In genomic region chr7:49767719-49768118, GRCh38 we compare ENCODE assay signal across 35 cellular contexts. TPM values are rescaled to one million over a fixed set of nuclear protein-coding genes. Genes with fewer than 3 reads are reported as not detected.
DNase-seq lines count a peak whose midpoint lies in the region; ATAC-seq, FAIRE-seq and TF ChIP-seq lines count a peak whose summit lies in the region.
"Had no signal": no experiment of that assay in that cellular context is flagged by ENCODE, and none has a peak within 500 bp of the region (broad histone marks: within the 10 kb centered on the region; RNA-seq: fewer than 3 reads in every experiment).

No MANE protein-coding gene starts in this region.

- H4K20me1 ChIP-seq in H1 (replicated peaks in 1 of 2; ENCODE audit: control insufficient read depth in 1 of 2, insufficient read depth in 2 of 2, low read length in 2 of 2) = no peaks in the 10 kb centered on the region

- H3K79me2 ChIP-seq in H1 (ENCODE audit: control insufficient read depth in 1 of 2, insufficient read depth in 2 of 2, low read length in 2 of 2) = no peaks in the 10 kb centered on the region

- H3K27me3 ChIP-seq in H1 (replicated peaks in 1 of 4; ENCODE audit: control insufficient read depth in 3 of 4, extremely low read depth in 1 of 4, insufficient read depth in 3 of 4, low read length in 3 of 4) = peaks cover 7 to 22% (median 18%) of the 10 kb centered on the region in 4 experiments

- H3K36me3 ChIP-seq in H1 (ENCODE audit: control insufficient read depth in 2 of 4, insufficient read depth in 4 of 4, low read length in 3 of 4) = no peaks in the 10 kb centered on the region
- H3K36me3 ChIP-seq: esophagus squamous epithelium, transverse colon, WERI-Rb-1 had no signal

- H2BK20ac ChIP-seq in H1 (ENCODE audit: low read length) = no peak overlapping the region

- 88% methylated on average over 5 of the region's 5 CpGs; no CpG with 5 or more reads in 1 of the 2 experiments for WGBS in H1 (ENCODE audit: extremely low coverage in 1 of 2, insufficient coverage in 1 of 2, insufficient read length in 1 of 2, insufficient replicate concordance in 2 of 2, low coverage in 1 of 2, low lambda C conversion rate in 2 of 2, missing lambda C conversion rate in 1 of 2), 2 experiments

- H3K18ac ChIP-seq in H1 (ENCODE audit: extremely low read depth, low read length) = no peak overlapping the region

- H2AFZ ChIP-seq in H1 (ENCODE audit: low read length) = no peak overlapping the region

- no peak overlapping the region for H3K56ac ChIP-seq in H1 (replicated peaks; ENCODE audit: insufficient read length, low read depth, low read length)

- H4K8ac ChIP-seq in H1 (ENCODE audit: extremely low read depth, insufficient read depth, low read length) = no peak overlapping the region

- H3K4ac ChIP-seq in H1 (replicated peaks; ENCODE audit: insufficient read length, low read depth, low read length) = no peak overlapping the region

- H2BK15ac ChIP-seq in H1 (ENCODE audit: low read length) = no peak overlapping the region

- H3K4me1 ChIP-seq in H1 (replicated peaks in 1 of 4; ENCODE audit: control insufficient read depth in 3 of 4, insufficient read depth in 4 of 4, low read length in 3 of 4) = peaks cover 0 to 5% (median 0%) of the 10 kb centered on the region in 4 experiments; a peak in 1 of 7 replicates

- no peak overlapping the region for H4K91ac ChIP-seq in H1 (replicated peaks; ENCODE audit: insufficient read length, low read length)

- no peak for TF ChIP-seq EP300 in H1 (IDR thresholded peaks at IDR 0.05; ENCODE audit: borderline replicate concordance in 1 of 2, low read depth in 2 of 2, low read length in 2 of 2)

- peak overlapping the region; percentile 82; the same call in 1 of the 2 replicates for H2BK12ac ChIP-seq in H1 (ENCODE audit: low read depth, low read length)

- no peaks in the 10 kb centered on the region for H3K9me3 ChIP-seq in H1 (ENCODE audit: insufficient read depth in 2 of 2, low read depth in 1 of 2, low read length in 1 of 2)
- H3K9me3 ChIP-seq: esophagus squamous epithelium, mucosa of descending colon, transverse colon had no signal

- ATAC-seq in GM19324 (IDR thresholded peaks at IDR 0.05; ENCODE audit: low FRiP score, unreplicated experiment) (peak; percentile 30), HG03378 (IDR thresholded peaks at IDR 0.05; ENCODE audit: unreplicated experiment) (peak; percentile 20), GM18873 (IDR thresholded peaks at IDR 0.05; ENCODE audit: low FRiP score, unreplicated experiment) (no peak), GM21381 (IDR thresholded peaks at IDR 0.05; ENCODE audit: unreplicated experiment) (no peak), HG03460 (IDR thresholded peaks at IDR 0.05; ENCODE audit: unreplicated experiment) (no peak)
- ATAC-seq: natural killer cell treated with Interleukin-12 subunit alpha and Interleukin-12 subunit beta and Interleukin-15 and Interleukin-18, amount 100 ng/mL, for 72 hours; Panc1 had no signal

- no peak overlapping the region for H3K4me2 ChIP-seq in H1 (ENCODE audit: insufficient read depth in 1 of 2, low read depth in 2 of 2, low read length in 2 of 2)

- no peaks in the 10 kb centered on the region for H3K79me1 ChIP-seq in H1 (ENCODE audit: low read depth, low read length)

- no peak overlapping the region for H2BK120ac ChIP-seq in H1 (replicated peaks; ENCODE audit: low read depth, low read length)

- H3K23me2 ChIP-seq in H1 (ENCODE audit: low read depth, low read length) = no peaks in the 10 kb centered on the region

- no peak overlapping the region for H2AK5ac ChIP-seq in H1 (ENCODE audit: low read depth, low read length)

- H2BK5ac ChIP-seq in H1 (ENCODE audit: low read depth, low read length) = no peak overlapping the region

- no peak for TF ChIP-seq POLR2A in H1 (IDR thresholded peaks at IDR 0.05; ENCODE audit: control extremely low read depth in 1 of 2, low read depth in 2 of 2, low read length in 2 of 2)

- H3K14ac ChIP-seq in H1 (ENCODE audit: insufficient read length) = no peak overlapping the region

- no peak for TF ChIP-seq CTCF in H1 (IDR thresholded peaks at IDR 0.05; ENCODE audit: control extremely low read depth in 1 of 3, insufficient read depth in 1 of 3, low read depth in 1 of 3, low read length in 3 of 3)

- no peak overlapping the region for H3K9ac ChIP-seq in H1 (replicated peaks in 1 of 4; ENCODE audit: extremely low read depth in 1 of 4, low read depth in 3 of 4, low read length in 3 of 4)

- no peak overlapping the region for H3K23ac ChIP-seq in H1 (ENCODE audit: insufficient read length)

- CTCF ChIA-PET in H1 (lab: Charles Lee; ENCODE audit: partially characterized antibody) = interaction anchor here (1.7 kb wide), 1 partner anchor 22 kb away, joined by 3 read pairs; no protein-coding TSS in a partner anchor

- no peak overlapping the region for H4K5ac ChIP-seq in H1 (ENCODE audit: insufficient read length, low read depth, low read length)

- peak; percentile 2 for DNase-seq in NOMO-1 treated with DMSO at 0.1 percent for 48 hours (lab: John Stamatoyannopoulos, UW; ENCODE audit: unreplicated experiment)
- DNase-seq in NOMO-1 treated with dmso at 0.1 percent for 144 hours (lab: John Stamatoyannopoulos, UW; ENCODE audit: unreplicated experiment) = no peak
- DNase-seq in H1 (ENCODE audit: low read depth in 1 of 2, low spot score in 2 of 2) = no peak
- DNase-seq: activated CD4-positive, alpha-beta T cell treated with anti-CD3 and anti-CD28 coated beads for 48 hours; activated gamma-delta T cell treated with Interleukin-2 at 50 U/mL for 16 hours; activated T-cell treated with anti-CD3 and anti-CD28 coated beads, Interleukin-2, amount 50 U/mL, for 24 hours; AML-193; CD8-positive, alpha-beta memory T cell; central memory CD4-positive, alpha-beta T cell; DMS53; endodermal cell; esophagus squamous epithelium; foreskin melanocyte; GDM1; mucosa of descending colon; NCI-H1417 treated with DMSO at 0.1 percent for 48 hours; NCI-H2081; NCI-H2227 treated with DMSO at 0.1 percent for 48 hours; NCI-H748 treated with DMSO at 0.1 percent for 48 hours; SHP77 treated with DMSO at 0.1 percent for 48 hours; SW 1271; T-helper 9 cell; transverse colon; WERI-Rb-1 had no signal

- POLR2A ChIA-PET in H1 (lab: Charles Lee; ENCODE audit: partially characterized antibody) = no interaction called here

- FAIRE-seq in H1 (lab: Jason Lieb, UNC) = no peak
- FAIRE-seq: A204.1 had no signal

- no peak overlapping the region for H3K27ac ChIP-seq in H1 (ENCODE audit: low read depth, low read length)
- H3K27ac ChIP-seq: esophagus squamous epithelium, transverse colon, WERI-Rb-1 had no signal

- H3K4me3 ChIP-seq in H1 (ENCODE audit: extremely low read depth in 1 of 4, insufficient read depth in 2 of 4, low read depth in 3 of 4, low read length in 4 of 4) = no peak overlapping the region
- H3K4me3 ChIP-seq: esophagus squamous epithelium, mucosa of descending colon, transverse colon had no signal

- TF ChIP-seq RAD21 in H1 (IDR thresholded peaks at IDR 0.05 in 1 of 2, conservative IDR thresholded peaks at IDR 0.05 in 1 of 2; ENCODE audit: low read depth in 2 of 2, low read length in 2 of 2) = no peak

TF ChIP-seq in H1, 55 proteins besides CTCF, POLR2A, EP300 and RAD21 (continues in another document):
- TF ChIP-seq KDM4A (IDR thresholded peaks at IDR 0.05; ENCODE audit: low read depth, low read length, severe bottlenecking) (no peak), BACH1 (IDR thresholded peaks at IDR 0.05; ENCODE audit: low read length) (no peak), CTBP2 (IDR thresholded peaks at IDR 0.05; ENCODE audit: borderline replicate concordance, insufficient read depth, insufficient read length, low read length) (no peak), CBX8 (IDR thresholded peaks at IDR 0.05; ENCODE audit: borderline replicate concordance, low read depth, low read length) (no peak), CREB1 (IDR thresholded peaks at IDR 0.05) (no peak), FOSL1 (IDR thresholded peaks at IDR 0.05; ENCODE audit: insufficient read depth, low read depth, low read length) (no peak), RNF2 (IDR thresholded peaks at IDR 0.05; ENCODE audit: borderline replicate concordance, low read depth, low read length, missing control alignments, poor library complexity, severe bottlenecking) (no peak), TBP (IDR thresholded peaks at IDR 0.05; ENCODE audit: low read depth, low read length) (no peak), SP2 (IDR thresholded peaks at IDR 0.05; ENCODE audit: low read length) (no peak), USF2 (IDR thresholded peaks at IDR 0.05; ENCODE audit: low read length) (no peak), GABPA (IDR thresholded peaks at IDR 0.05; ENCODE audit: borderline replicate concordance, insufficient read depth, low read length) (no peak), RFX5 (IDR thresholded peaks at IDR 0.05; ENCODE audit: borderline replicate concordance, low read depth, low read length) (no peak), GTF2F1 (IDR thresholded peaks at IDR 0.05; ENCODE audit: borderline replicate concordance, low read depth, low read length) (no peak)

RNA-seq across cellular contexts. Expression of gene VWC2, which starts 5.7 kb away (rescaled TPM):
- 0.30 and 0.31 TPM in 2 replicates for total RNA-seq in H1 (2021; fragmentation: NEBNext Ultra II Directional; extraction: Animal tissue kit (Norgen Biotek cat#: 25700))
- polyA plus RNA-seq in H1 (2011; rRNA removed) = 0.13 and 0.24 TPM in 2 replicates
- polyA plus RNA-seq in H1 (2011; cell fraction: cytosol; rRNA removed) = 0.18 TPM
- 0.29 TPM for polyA plus RNA-seq in H1 (2011; cell fraction: nucleus; rRNA removed)
- polyA plus RNA-seq in H1 (2012, experiment 1 of 2) = 0.12 to 0.29 TPM (median 0.22 TPM) in 4 replicates
- polyA plus RNA-seq in H1 (2012, experiment 2 of 2) = 0.09 TPM
- polyA plus RNA-seq in H1 (2013, experiment 1 of 2) = 0.53 TPM
- polyA plus RNA-seq in H1 (2013, experiment 2 of 2) = 0.46 TPM
- 0.09 and 0.39 TPM in 2 replicates for polyA minus RNA-seq in H1 (2011; rRNA and poly(A)+ RNA removed)
- polyA minus RNA-seq in H1 (2011; cell fraction: cytosol; rRNA and poly(A)+ RNA removed) = not detected
- 0.60 TPM for polyA minus RNA-seq in H1 (2011; cell fraction: nucleus; rRNA and poly(A)+ RNA removed)
- total RNA-seq: CD8-positive, alpha-beta memory T cell; endodermal cell; lung microvascular endothelial cell; natural killer cell treated with Interleukin-12 subunit alpha and Interleukin-12 subunit beta and Interleukin-15 and Interleukin-18, amount 100 ng/mL, for 72 hours; osteoblast; renal cortical epithelial cell had no signal
- polyA plus RNA-seq: CD8-positive, alpha-beta memory T cell had no signal

Comparison
In these comparisons a context has a peak if more than half of its experiments do, and no peak if none do; other contexts are left out.
1. ATAC-seq: peak in GM19324 (single experiment) and HG03378 (single experiment); none in GM18873 (single experiment), GM21381 (single experiment) and HG03460 (single experiment).